41 cellular contexts compared by ENCODE assay signal in the genomic region with DNA sequence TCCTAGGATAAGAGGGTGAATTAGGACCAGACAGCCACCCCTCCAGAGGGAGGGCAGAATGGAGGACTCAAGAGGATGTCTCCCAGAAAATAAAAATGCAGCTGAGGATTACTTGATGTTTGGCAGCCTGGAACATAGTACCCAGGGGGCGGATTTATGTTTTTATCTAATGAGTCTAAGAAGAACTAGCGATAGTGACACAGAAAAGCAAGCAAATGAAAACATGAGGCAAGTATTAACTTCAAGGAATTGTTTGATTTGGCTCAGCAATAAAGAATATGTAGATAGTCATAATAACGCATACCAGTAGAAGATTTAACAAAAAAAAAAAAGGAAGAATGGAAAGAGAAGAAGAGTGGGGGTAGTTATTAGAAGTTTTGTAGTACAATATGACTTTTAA. TPM values are rescaled to one million over a fixed set of nuclear protein-coding genes. Genes with fewer than 3 reads are reported as not detected.
"Had no signal": no experiment of that assay in that cellular context is flagged by ENCODE, and none has a peak within 500 bp of the region (broad histone marks: within the 10 kb centered on the region; RNA-seq: fewer than 3 reads in every experiment).

No MANE protein-coding gene starts in this region.

- H3K4me3 Mint-ChIP-seq: activated CD4-positive, alpha-beta memory T cell treated with anti-CD3 and anti-CD28 coated beads for 36 hours; activated CD4-positive, alpha-beta T cell treated with anti-CD3 and anti-CD28 coated beads for 36 hours; activated CD4-positive, alpha-beta T cell treated with anti-CD3 and anti-CD28 coated beads, Interleukin-2, amount 10 ng/mL, durations not matched to agents 24 days and 14 days; activated CD8-positive, alpha-beta memory T cell treated with anti-CD3 and anti-CD28 coated beads, Interleukin-2, amount 10 ng/mL, durations not matched to agents 7 days and 5 days; activated CD8-positive, alpha-beta T cell treated with anti-CD3 and anti-CD28 coated beads, Interleukin-2, amount 10 ng/mL, durations not matched to agents 7 days and 5 days; activated naive CD4-positive, alpha-beta T cell treated with anti-CD3 and anti-CD28 coated beads for 36 hours; activated naive CD4-positive, alpha-beta T cell treated with anti-CD3 and anti-CD28 coated beads, Interleukin-2, amount 50 U/mL, for 24 hours; activated naive CD8-positive, alpha-beta T cell treated with anti-CD3 and anti-CD28 coated beads for 36 hours; activated naive CD8-positive, alpha-beta T cell treated with anti-CD3 and anti-CD28 coated beads, Interleukin-2, amount 50 U/mL, for 24 hours; activated T-helper 1 cell treated with anti-CD3 and anti-CD28 coated beads, Interleukin-12 subunit alpha, Interleukin-12 subunit beta, Interleukin-2, Interleukin-4 antibody, amounts not matched to agents 30 ng/mL and 10 ng/mL and 1 ng/mL, durations not matched to agents 14 hours and 24 hours and 36 hours; brain had no signal

- H3K36me3 Mint-ChIP-seq: activated CD4-positive, alpha-beta memory T cell treated with anti-CD3 and anti-CD28 coated beads for 36 hours; activated naive CD4-positive, alpha-beta T cell treated with anti-CD3 and anti-CD28 coated beads, Interleukin-2, amount 50 U/mL, for 24 hours; activated naive CD8-positive, alpha-beta T cell treated with anti-CD3 and anti-CD28 coated beads for 36 hours; brain had no signal

- DNase-seq: activated CD4-positive, alpha-beta memory T cell treated with anti-CD3 and anti-CD28 coated beads for 36 hours; activated CD4-positive, alpha-beta T cell treated with anti-CD3 and anti-CD28 coated beads for 36 hours; activated CD4-positive, alpha-beta T cell treated with anti-CD3 and anti-CD28 coated beads, Interleukin-2, amount 10 ng/mL, durations not matched to agents 24 days and 14 days; activated CD4-positive, CD25-positive, alpha-beta regulatory T cell; activated CD4-positive, CD25-positive, alpha-beta regulatory T cell treated with anti-CD3 and anti-CD28 coated beads, Interleukin-2, amount 50 U/mL, for 72 hours; activated CD8-positive, alpha-beta memory T cell treated with anti-CD3 and anti-CD28 coated beads, Interleukin-2, amount 10 ng/mL, durations not matched to agents 7 days and 5 days; activated CD8-positive, alpha-beta memory T cell treated with anti-CD3 and anti-CD28 coated beads, Interleukin-2, amount 50 U/mL, for 4 hours; activated CD8-positive, alpha-beta T cell treated with anti-CD3 and anti-CD28 coated beads, Interleukin-2, amount 10 ng/mL, durations not matched to agents 7 days and 5 days; activated effector memory CD4-positive, alpha-beta T cell treated with anti-CD3 and anti-CD28 coated beads, Interleukin-2, amount 50 U/mL, for 16 hours; activated naive CD4-positive, alpha-beta T cell treated with anti-CD3 and anti-CD28 coated beads for 36 hours; activated naive CD8-positive, alpha-beta T cell treated with anti-CD3 and anti-CD28 coated beads for 36 hours; activated naive CD8-positive, alpha-beta T cell treated with anti-CD3 and anti-CD28 coated beads, Interleukin-2, amount 50 U/mL, for 24 hours; activated T-cell treated with anti-CD3 and anti-CD28 coated beads, Interleukin-2, amount 50 U/mL, for 1 hour; activated T-cell treated with anti-CD3 and anti-CD28 coated beads, Interleukin-2, amount 50 U/mL, for 48 hours; adrenal gland; amygdala; aorta; central memory CD4-positive, alpha-beta T cell; cerebellar nuclear complex; colonic mucosa; effector CD8-positive, alpha-beta T cell; esophagus squamous epithelium; foreskin fibroblast; head of caudate nucleus; T-helper 2 cell; WERI-Rb-1 had no signal

- H3K27ac Mint-ChIP-seq: activated CD4-positive, alpha-beta memory T cell treated with anti-CD3 and anti-CD28 coated beads for 36 hours; activated CD4-positive, alpha-beta T cell treated with anti-CD3 and anti-CD28 coated beads for 36 hours; activated CD4-positive, alpha-beta T cell treated with anti-CD3 and anti-CD28 coated beads, Interleukin-2, amount 10 ng/mL, durations not matched to agents 24 days and 14 days; activated CD8-positive, alpha-beta memory T cell treated with anti-CD3 and anti-CD28 coated beads, Interleukin-2, amount 10 ng/mL, durations not matched to agents 7 days and 5 days; activated CD8-positive, alpha-beta T cell treated with anti-CD3 and anti-CD28 coated beads, Interleukin-2, amount 10 ng/mL, durations not matched to agents 7 days and 5 days; activated naive CD4-positive, alpha-beta T cell treated with anti-CD3 and anti-CD28 coated beads for 36 hours; activated naive CD4-positive, alpha-beta T cell treated with anti-CD3 and anti-CD28 coated beads, Interleukin-2, amount 50 U/mL, for 24 hours; activated naive CD8-positive, alpha-beta T cell treated with anti-CD3 and anti-CD28 coated beads for 36 hours; activated naive CD8-positive, alpha-beta T cell treated with anti-CD3 and anti-CD28 coated beads, Interleukin-2, amount 50 U/mL, for 24 hours; activated T-helper 1 cell treated with anti-CD3 and anti-CD28 coated beads, Interleukin-12 subunit alpha, Interleukin-12 subunit beta, Interleukin-2, Interleukin-4 antibody, amounts not matched to agents 30 ng/mL and 10 ng/mL and 1 ng/mL, durations not matched to agents 14 hours and 24 hours and 36 hours; activated T-helper 2 cell treated with anti-CD3 and anti-CD28 coated beads, Interferon-gamma antibody, Interleukin-2, Interleukin-4, amounts not matched to agents 10 μg/mL and 5 μg/mL and 100 μg/mL, durations not matched to agents 14 hours and 24 hours and 36 hours; brain had no signal

- H3K4me1 ChIP-seq: adrenal gland, breast epithelium, colonic mucosa, esophagus squamous epithelium had no signal

- H3K9me3 ChIP-seq: adrenal gland, breast epithelium, colonic mucosa, esophagus squamous epithelium had no signal

- H3K27me3 ChIP-seq: adrenal gland, breast epithelium, cardiac muscle cell, colonic mucosa had no signal

- ATAC-seq: activated CD4-positive, alpha-beta T cell treated with anti-CD3 and anti-CD28 coated beads for 36 hours; activated CD8-positive, alpha-beta memory T cell treated with anti-CD3 and anti-CD28 coated beads, Interleukin-2, amount 10 ng/mL, durations not matched to agents 7 days and 5 days; activated CD8-positive, alpha-beta T cell treated with anti-CD3 and anti-CD28 coated beads, Interleukin-2, amount 10 ng/mL, durations not matched to agents 7 days and 5 days; activated naive CD8-positive, alpha-beta T cell treated with anti-CD3 and anti-CD28 coated beads, Interleukin-2, amount 50 U/mL, for 24 hours had no signal

- FAIRE-seq: endometrium, endothelial cell of umbilical vein, frontal cortex had no signal

- H3K36me3 ChIP-seq: adrenal gland, breast epithelium, cardiac muscle cell, colonic mucosa, esophagus squamous epithelium, WERI-Rb-1 had no signal

- H3K9me3 Mint-ChIP-seq: activated CD4-positive, alpha-beta memory T cell treated with anti-CD3 and anti-CD28 coated beads for 36 hours; activated CD4-positive, alpha-beta T cell treated with anti-CD3 and anti-CD28 coated beads, Interleukin-2, amount 10 ng/mL, durations not matched to agents 24 days and 14 days; activated naive CD4-positive, alpha-beta T cell treated with anti-CD3 and anti-CD28 coated beads for 36 hours; activated naive CD4-positive, alpha-beta T cell treated with anti-CD3 and anti-CD28 coated beads, Interleukin-2, amount 50 U/mL, for 24 hours; activated naive CD8-positive, alpha-beta T cell treated with anti-CD3 and anti-CD28 coated beads for 36 hours; activated naive CD8-positive, alpha-beta T cell treated with anti-CD3 and anti-CD28 coated beads, Interleukin-2, amount 50 U/mL, for 24 hours; activated T-helper 1 cell treated with anti-CD3 and anti-CD28 coated beads, Interleukin-12 subunit alpha, Interleukin-12 subunit beta, Interleukin-2, Interleukin-4 antibody, amounts not matched to agents 30 ng/mL and 10 ng/mL and 1 ng/mL, durations not matched to agents 14 hours and 24 hours and 36 hours; activated T-helper 2 cell treated with anti-CD3 and anti-CD28 coated beads, Interferon-gamma antibody, Interleukin-2, Interleukin-4, amounts not matched to agents 10 μg/mL and 5 μg/mL and 100 μg/mL, durations not matched to agents 14 hours and 24 hours and 36 hours had no signal

- H3K27me3 Mint-ChIP-seq: activated CD4-positive, alpha-beta T cell treated with anti-CD3 and anti-CD28 coated beads for 36 hours; activated naive CD8-positive, alpha-beta T cell treated with anti-CD3 and anti-CD28 coated beads for 36 hours; activated naive CD8-positive, alpha-beta T cell treated with anti-CD3 and anti-CD28 coated beads, Interleukin-2, amount 50 U/mL, for 24 hours had no signal

- H3K4me1 Mint-ChIP-seq: activated CD4-positive, alpha-beta T cell treated with anti-CD3 and anti-CD28 coated beads for 36 hours; activated CD4-positive, alpha-beta T cell treated with anti-CD3 and anti-CD28 coated beads, Interleukin-2, amount 10 ng/mL, durations not matched to agents 24 days and 14 days; activated CD8-positive, alpha-beta memory T cell treated with anti-CD3 and anti-CD28 coated beads, Interleukin-2, amount 10 ng/mL, durations not matched to agents 7 days and 5 days; activated naive CD4-positive, alpha-beta T cell treated with anti-CD3 and anti-CD28 coated beads, Interleukin-2, amount 50 U/mL, for 24 hours; activated naive CD8-positive, alpha-beta T cell treated with anti-CD3 and anti-CD28 coated beads for 36 hours; activated naive CD8-positive, alpha-beta T cell treated with anti-CD3 and anti-CD28 coated beads, Interleukin-2, amount 50 U/mL, for 24 hours; brain had no signal

- H3K27ac ChIP-seq: adrenal gland, breast epithelium, cardiac muscle cell, colonic mucosa, epithelial cell of prostate, esophagus squamous epithelium, WERI-Rb-1 had no signal

- H3K4me3 ChIP-seq: adrenal gland, breast epithelium, cardiac muscle cell, colonic mucosa, esophagus squamous epithelium had no signal

RNA-seq across cellular contexts. Expression of a gene that starts 10.0 kb away (rescaled TPM):
- total RNA-seq: activated CD4-positive, alpha-beta T cell treated with anti-CD3 and anti-CD28 coated beads, Interleukin-2, amount 10 ng/mL, durations not matched to agents 24 days and 14 days; activated T-helper 1 cell treated with anti-CD3 and anti-CD28 coated beads, Interleukin-12 subunit alpha, Interleukin-12 subunit beta, Interleukin-2, Interleukin-4 antibody, amounts not matched to agents 30 ng/mL and 10 ng/mL and 1 ng/mL, durations not matched to agents 14 hours and 24 hours and 36 hours had no signal

RNA-seq across cellular contexts. Expression of a gene that starts 44.3 kb away (rescaled TPM):
- total RNA-seq: activated CD4-positive, alpha-beta memory T cell treated with anti-CD3 and anti-CD28 coated beads for 36 hours; activated CD4-positive, alpha-beta T cell treated with anti-CD3 and anti-CD28 coated beads for 36 hours; activated CD4-positive, alpha-beta T cell treated with anti-CD3 and anti-CD28 coated beads, Interleukin-2, amount 10 ng/mL, durations not matched to agents 24 days and 14 days; activated CD8-positive, alpha-beta memory T cell treated with anti-CD3 and anti-CD28 coated beads for 36 hours; activated CD8-positive, alpha-beta memory T cell treated with anti-CD3 and anti-CD28 coated beads, Interleukin-2, amount 10 ng/mL, durations not matched to agents 7 days and 5 days; activated CD8-positive, alpha-beta T cell treated with anti-CD3 and anti-CD28 coated beads, Interleukin-2, amount 10 ng/mL, durations not matched to agents 7 days and 5 days; activated naive CD4-positive, alpha-beta T cell treated with anti-CD3 and anti-CD28 coated beads for 36 hours; activated naive CD8-positive, alpha-beta T cell treated with anti-CD3 and anti-CD28 coated beads for 36 hours; activated T-helper 1 cell treated with anti-CD3 and anti-CD28 coated beads, Interleukin-12 subunit alpha, Interleukin-12 subunit beta, Interleukin-2, Interleukin-4 antibody, amounts not matched to agents 30 ng/mL and 10 ng/mL and 1 ng/mL, durations not matched to agents 14 hours and 24 hours and 36 hours; activated T-helper 2 cell treated with anti-CD3 and anti-CD28 coated beads, Interferon-gamma antibody, Interleukin-2, Interleukin-4, amounts not matched to agents 10 μg/mL and 5 μg/mL and 100 μg/mL, durations not matched to agents 14 hours and 24 hours and 36 hours; adrenal gland; aorta; breast epithelium; cardiac muscle cell; colonic mucosa; dermis microvascular lymphatic vessel endothelial cell; endothelial cell of umbilical vein; esophagus squamous epithelium; fibroblast of lung; frontal cortex; T-helper 1 cell treated with Interleukin-12 subunit alpha and Interleukin-12 subunit beta and Interleukin-4 antibody, amounts not matched to agents 30 ng/mL and 1 ng/mL, for 36 hours had no signal
- polyA plus RNA-seq: adrenal gland, aorta, cardiac muscle cell, endothelial cell of umbilical vein, esophagus, fibroblast of lung had no signal
